1 cellular context compared by ENCODE assay signal in the genomic region with DNA sequence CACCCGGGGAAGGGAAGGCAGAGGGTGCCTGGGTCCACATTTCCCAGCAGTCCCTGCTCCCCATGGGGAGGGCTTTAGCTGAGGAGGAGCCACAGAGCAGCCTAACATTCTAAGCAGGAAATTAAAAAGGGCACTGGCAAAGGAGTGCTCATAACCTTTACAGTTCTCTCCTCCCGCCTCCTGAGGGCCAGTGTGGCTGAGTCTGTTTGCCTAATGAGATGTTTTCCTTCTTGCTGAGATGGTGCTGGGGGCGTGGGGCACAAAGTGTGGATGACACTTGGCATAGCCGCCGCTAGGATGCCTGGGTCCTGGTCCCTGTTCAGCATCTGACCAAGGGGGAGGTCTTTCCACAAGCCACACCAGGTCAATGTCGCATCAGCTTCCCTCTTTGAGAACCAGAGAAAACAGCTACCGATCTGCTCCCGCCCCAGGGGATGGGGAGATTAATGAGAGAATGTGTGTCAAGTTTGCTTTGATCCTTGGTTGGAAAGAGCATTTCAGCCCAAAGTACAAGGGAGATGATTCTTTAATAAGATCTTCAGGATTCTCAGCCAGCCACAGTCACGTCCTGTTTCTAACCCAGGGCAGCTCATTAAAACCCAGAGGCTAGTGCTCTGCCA.
A peak's percentile ranks its signal among the peaks of the same experiment; 100 is the strongest.
TF ChIP-seq lines count a peak whose summit lies in the region.

No MANE protein-coding gene starts in this region.

TF ChIP-seq in K562, 482 proteins besides CTCF, POLR2A, EP300 and RAD21:
- TF ChIP-seq ZNF184 (CRISPR knock-in tag; IDR thresholded peaks at IDR 0.05): no peak
- TF ChIP-seq ELF1 (tag; IDR thresholded peaks at IDR 0.05): no peak
- 0 out of 2 replicates have a peak, but pooled peaks have one; percentile 25 for TF ChIP-seq RBFOX2 (IDR thresholded peaks at IDR 0.05; ENCODE audit: low read depth, low read length)
